Comparison of ENCODE assay signal across 15 cellular contexts in genomic region chr11:13965337-13965736, GRCh38. TPM values are rescaled to one million over a fixed set of nuclear protein-coding genes. Genes with fewer than 3 reads are reported as not detected.
DNase-seq lines count a peak whose midpoint lies in the region; ATAC-seq and TF ChIP-seq lines count a peak whose summit lies in the region.
"Had no signal": no experiment of that assay in that cellular context is flagged by ENCODE, and none has a peak within 500 bp of the region (broad histone marks: within the 10 kb centered on the region; RNA-seq: fewer than 3 reads in every experiment).

No MANE protein-coding gene starts in this region.

- no peak overlapping the region for H3K9ac ChIP-seq in IMR-90 (ENCODE audit: low read depth, low read length)
- H3K9ac ChIP-seq in mesendoderm (ENCODE audit: low read length) = no peak overlapping the region

- H3K27me3 ChIP-seq in IMR-90 (ENCODE audit: control insufficient read depth, insufficient read depth, low read length) (peaks cover 80% of the 10 kb centered on the region), right lobe of liver (peaks cover 9 to 18% of the 10 kb centered on the region in 2 donors), mesendoderm (ENCODE audit: insufficient read depth, low read length, poor library complexity) (peaks cover 21% of the 10 kb centered on the region)

- H3K18ac ChIP-seq in IMR-90 (ENCODE audit: low read depth, low read length) (no peak overlapping the region), mesendoderm (ENCODE audit: low read length) (no peak overlapping the region)

- H3K9me3 ChIP-seq in IMR-90 (ENCODE audit: control insufficient read depth, insufficient read depth, low read length) (no peaks in the 10 kb centered on the region), right lobe of liver (no peaks in the 10 kb centered on the region)
- H3K9me3 ChIP-seq: body of pancreas, psoas muscle, tibial artery had no signal

- BruUV-seq in IMR-90 (replicated peaks; lab: Mats Ljungman, UMichigan) = no TSS peak

- H3K56ac ChIP-seq in IMR-90 (ENCODE audit: extremely low read depth, insufficient read depth, low read length) (no peak overlapping the region), mesendoderm (ENCODE audit: low read length) (no peak overlapping the region)

- H3K14ac ChIP-seq in IMR-90 (replicated peaks; ENCODE audit: low read depth, low read length) = no peak overlapping the region

- no peaks in the 10 kb centered on the region for H4K20me1 ChIP-seq in IMR-90 (ENCODE audit: insufficient read depth, low read length)

- H2AK5ac ChIP-seq in IMR-90 (ENCODE audit: low read depth, low read length) (no peak overlapping the region), mesendoderm (ENCODE audit: low read length) (no peak overlapping the region)

- H3K79me1 ChIP-seq in IMR-90 (ENCODE audit: low read depth in 1 of 2, low read length in 2 of 2) (no peaks in the 10 kb centered on the region), mesendoderm (ENCODE audit: low read length) (no peaks in the 10 kb centered on the region)

- H3K27ac ChIP-seq in IMR-90 (ENCODE audit: insufficient read depth, low read length) = no peak overlapping the region
- H3K27ac ChIP-seq in right lobe of liver = no peak overlapping the region
- H3K27ac ChIP-seq in temporal lobe (ENCODE audit: low read depth, low read length) = peak overlapping the region; percentile 13
- H3K27ac ChIP-seq in mesendoderm (ENCODE audit: low read depth, low read length) = no peak overlapping the region
- H3K27ac ChIP-seq: body of pancreas, foreskin keratinocyte, psoas muscle, tibial artery had no signal

- H2BK15ac ChIP-seq in IMR-90 (ENCODE audit: low read depth, low read length) = no peak overlapping the region
- H2BK15ac ChIP-seq in mesendoderm (replicated peaks; ENCODE audit: low read depth) = no peak overlapping the region

- POLR2A ChIA-PET in IMR-90 (lab: Charles Lee; ENCODE audit: unreplicated experiment) = no interaction called here

- H3K27me3 Mint-ChIP-seq in brain = peaks cover 92% of the 10 kb centered on the region

- no peaks in the 10 kb centered on the region for H3K9me1 ChIP-seq in IMR-90 (ENCODE audit: insufficient read depth, low read length)

- dilution Hi-C loops in IMR-90 (cut with HindIII; ENCODE audit: low sequenced_read_pairs, unreplicated experiment) = no loop called here

- peaks cover 0 to 6% (median 0%) of the 10 kb centered on the region in 5 experiments for H3K9me3 Mint-ChIP-seq in brain
- H3K9me3 Mint-ChIP-seq: activated CD8-positive, alpha-beta T cell treated with anti-CD3 and anti-CD28 coated beads for 36 hours; CD8-positive, alpha-beta memory T cell; effector memory CD8-positive, alpha-beta T cell had no signal

- H3K36me3 ChIP-seq in IMR-90 (ENCODE audit: control insufficient read depth, insufficient read depth, low read length) (no peaks in the 10 kb centered on the region), right lobe of liver (no peaks in the 10 kb centered on the region), mesendoderm (ENCODE audit: control insufficient read depth, insufficient read depth, low read length) (no peaks in the 10 kb centered on the region)
- H3K36me3 ChIP-seq: tibial artery had no signal

- TF ChIP-seq RAD21 in IMR-90 (IDR thresholded peaks at IDR 0.05; ENCODE audit: low read length) = no peak

- no peak for ATAC-seq in IMR-90 (ENCODE audit: low read depth)
- peak; percentile 86 to 89 (median 88) for ATAC-seq in right lobe of liver
- no peak for ATAC-seq in left ventricle myocardium superior
- ATAC-seq: activated CD8-positive, alpha-beta T cell treated with anti-CD3 and anti-CD28 coated beads for 36 hours; body of pancreas; effector memory CD8-positive, alpha-beta T cell; psoas muscle had no signal

- no peaks in the 10 kb centered on the region for H3K79me2 ChIP-seq in mesendoderm (ENCODE audit: control insufficient read depth, insufficient read depth, low read length)

- no peak for TF ChIP-seq CTCF in IMR-90 (conservative IDR thresholded peaks at IDR 0.05; ENCODE audit: low read depth, low read length)
- no peak for TF ChIP-seq CTCF in brain (conservative IDR thresholded peaks at IDR 0.05)
- peak in 3 of 4 donors; percentile 5 to 25 (median 22) for TF ChIP-seq CTCF in right lobe of liver (IDR thresholded peaks at IDR 0.05)

- H3K23ac ChIP-seq in IMR-90 (ENCODE audit: low read depth, low read length) (no peak overlapping the region), mesendoderm (ENCODE audit: low read length) (no peak overlapping the region)

- CTCF ChIA-PET in IMR-90 (lab: Yijun Ruan, JAX) = interaction anchor here (1.0 to 1.3 kb wide), 2 partner anchors 9 to 182 kb away, joined by 4 to 5 read pairs; no protein-coding TSS in a partner anchor

- no peak overlapping the region for H4K91ac ChIP-seq in IMR-90 (ENCODE audit: insufficient read depth, low read depth, low read length)

- H3K4me3 ChIP-seq in IMR-90 (ENCODE audit: insufficient read depth, low read depth, low read length) = no peak overlapping the region
- no peak overlapping the region for H3K4me3 ChIP-seq in right lobe of liver
- no peak overlapping the region for H3K4me3 ChIP-seq in mesendoderm (ENCODE audit: low read length)
- H3K4me3 ChIP-seq: body of pancreas had no signal

- intact Hi-C loops in IMR-90 (cut with micrococcal nuclease) = no loop called here
- intact Hi-C loops in right lobe of liver (cut with DNase I) = loop anchor here in 1 of 2 donors (10.0 kb wide), 1 partner anchor 189 kb away; no protein-coding TSS in a partner anchor
- intact Hi-C loops in left ventricle myocardium superior (cut with micrococcal nuclease) = no loop called here

- in situ Hi-C loops in IMR-90 (cut with MboI; ENCODE audit: low sequenced_read_pairs) = no loop called here

- H4K8ac ChIP-seq in IMR-90 (ENCODE audit: low read depth in 2 of 2, low read length in 2 of 2) (no peak overlapping the region), mesendoderm (ENCODE audit: low read depth, low read length) (no peak overlapping the region)

- H2BK20ac ChIP-seq in IMR-90 (ENCODE audit: low read depth, low read length) = no peak overlapping the region

- no CpG with 5 or more reads among the region's 5 CpGs for WGBS in IMR-90 (ENCODE audit: extremely low coverage in 2 of 2, insufficient read length in 1 of 2), 2 experiments
- 47% methylated on average over 5 of the region's 5 CpGs for WGBS in right lobe of liver (ENCODE audit: insufficient coverage, low coverage, low lambda C conversion rate, missing lambda C conversion rate)
- WGBS in mesendoderm (ENCODE audit: extremely low coverage, insufficient coverage, low lambda C conversion rate) = no CpG with 5 or more reads among the region's 5 CpGs

- DNase-seq in IMR-90 (no peak), right lobe of liver (peak; percentile 28 to 63 (median 59)), left ventricle myocardium superior (no peak), mesendoderm (no peak)
- no peak for DNase-seq in NK-92 treated with Interleukin-12 subunit alpha and Interleukin-12 subunit beta, amount 100 ng/mL, for 24 hours (lab: John Stamatoyannopoulos, UW)
- DNase-seq: activated CD8-positive, alpha-beta T cell treated with anti-CD3 and anti-CD28 coated beads for 36 hours; body of pancreas; CD8-positive, alpha-beta memory T cell; effector memory CD8-positive, alpha-beta T cell; foreskin keratinocyte; psoas muscle; tibial artery had no signal

- no peak overlapping the region for H2BK120ac ChIP-seq in IMR-90 (ENCODE audit: low read depth, low read length)
- no peak overlapping the region for H2BK120ac ChIP-seq in mesendoderm (ENCODE audit: low read depth, low read length)

- H3K4me2 ChIP-seq in IMR-90 (ENCODE audit: low read depth, low read length) (no peak overlapping the region), mesendoderm (ENCODE audit: low read length) (no peak overlapping the region)

- no peak overlapping the region for H2AFZ ChIP-seq in IMR-90 (replicated peaks; ENCODE audit: low read length, poor library complexity)

- H3K4me3 Mint-ChIP-seq in brain = peak overlapping the region; percentile 54 to 83 (median 80)
- H3K4me3 Mint-ChIP-seq: activated CD8-positive, alpha-beta T cell treated with anti-CD3 and anti-CD28 coated beads for 36 hours had no signal

- no peaks in the 10 kb centered on the region for H3K36me3 Mint-ChIP-seq in brain
- H3K36me3 Mint-ChIP-seq: CD8-positive, alpha-beta memory T cell had no signal

- no peak overlapping the region for H2BK5ac ChIP-seq in IMR-90 (ENCODE audit: low read depth, low read length, poor library complexity, severe bottlenecking)
- H2BK5ac ChIP-seq in mesendoderm (ENCODE audit: low read length) = no peak overlapping the region

- TF ChIP-seq POLR2A in IMR-90 (IDR thresholded peaks at IDR 0.05; ENCODE audit: low read depth, low read length) (no peak), right lobe of liver (IDR thresholded peaks at IDR 0.05) (no peak)

- H2AK9ac ChIP-seq in IMR-90 (replicated peaks; ENCODE audit: low read depth, low read length, poor library complexity) = no peak overlapping the region

- no peak overlapping the region for H4K5ac ChIP-seq in IMR-90 (ENCODE audit: low read depth, low read length)
- no peak overlapping the region for H4K5ac ChIP-seq in mesendoderm (ENCODE audit: low read length)

- H3K4me1 ChIP-seq in IMR-90 (ENCODE audit: control insufficient read depth, insufficient read depth, low read length) (no peaks in the 10 kb centered on the region; the same call in 1 of the 2 replicates), right lobe of liver (peaks cover 0 to 24% (median 0%) of the 10 kb centered on the region in 4 donors), mesendoderm (ENCODE audit: control insufficient read depth, low read depth, low read length) (no peaks in the 10 kb centered on the region)
- H3K4me1 ChIP-seq: foreskin keratinocyte, psoas muscle had no signal

- H3K4ac ChIP-seq in IMR-90 (ENCODE audit: low read depth, low read length) (no peak overlapping the region), mesendoderm (ENCODE audit: low read depth, low read length) (no peak overlapping the region)

- H3K4me1 Mint-ChIP-seq in brain = peaks cover 32% of the 10 kb centered on the region

- H3K27ac Mint-ChIP-seq in brain = peak overlapping the region in 3 of 5 experiments; percentile 31 to 91 (median 41)
- H3K27ac Mint-ChIP-seq: activated CD8-positive, alpha-beta T cell treated with anti-CD3 and anti-CD28 coated beads for 36 hours; CD8-positive, alpha-beta memory T cell; effector memory CD8-positive, alpha-beta T cell had no signal

TF ChIP-seq in IMR-90, 13 proteins besides CTCF, POLR2A, EP300 and RAD21:
- TF ChIP-seq CEBPB (IDR thresholded peaks at IDR 0.05; ENCODE audit: low read depth, low read length) (0 out of 2 replicates have a peak, but pooled peaks have one; percentile 15), MAZ (IDR thresholded peaks at IDR 0.05; ENCODE audit: borderline replicate concordance, low read depth, low read length) (no peak), MXI1 (IDR thresholded peaks at IDR 0.05; ENCODE audit: borderline replicate concordance, low read depth, low read length) (no peak)

RNA-seq across cellular contexts. Expression of gene SPON1, which starts 2.8 kb away (rescaled TPM):
- total RNA-seq in IMR-90 (2012; rRNA removed) (0.56 and 0.72 TPM in 2 replicates), right lobe of liver (1 to 10 TPM in 4 of 6 experiments, under 1 TPM in 2; 0.51 to 2.4 (median 1.6) TPM), temporal lobe (36.4 TPM), left ventricle myocardium superior (3.4 TPM)
- polyA plus RNA-seq in IMR-90 (2012; rRNA removed) (0.62 and 0.77 TPM in 2 replicates), brain (ENCODE audit: insufficient read depth, low read depth, low replicate concordance) (12.3 TPM)
- polyA plus RNA-seq in IMR-90 (2012; cell fraction: cytosol; rRNA removed) = 0.16 and 0.42 TPM in 2 replicates
- polyA plus RNA-seq in IMR-90 (2012; cell fraction: nucleus; rRNA removed; ENCODE audit: low replicate concordance) = 0.28 and 0.37 TPM in 2 replicates
- polyA plus RNA-seq in mesendoderm (2013, experiment 1 of 2) = 5.4 TPM
- polyA plus RNA-seq in mesendoderm (2013, experiment 2 of 2) = 5.8 TPM
- total RNA-seq: foreskin keratinocyte, SK-MEL-5 had no signal
- polyA plus RNA-seq: foreskin keratinocyte had no signal

Comparison
In these comparisons a context has a peak if more than half of its experiments do, and no peak if none do; other contexts are left out.
1. ATAC-seq: peak in right lobe of liver (4 of 4); none in IMR-90 (single experiment) and left ventricle myocardium superior (single experiment).
2. DNase-seq: peak in right lobe of liver (3 of 3); none in IMR-90 (single experiment), left ventricle myocardium superior (single experiment), mesendoderm (single experiment) and NK-92 treated with Interleukin-12 subunit alpha and Interleukin-12 subunit beta, amount 100 ng/mL, for 24 hours (single experiment).
3. CTCF ChIP-seq: peak in right lobe of liver (3 of 4); none in IMR-90 (single experiment) and brain (0 of 2).